Comparison of ENCODE assay signal across 8 cellular contexts in the genomic region with DNA sequence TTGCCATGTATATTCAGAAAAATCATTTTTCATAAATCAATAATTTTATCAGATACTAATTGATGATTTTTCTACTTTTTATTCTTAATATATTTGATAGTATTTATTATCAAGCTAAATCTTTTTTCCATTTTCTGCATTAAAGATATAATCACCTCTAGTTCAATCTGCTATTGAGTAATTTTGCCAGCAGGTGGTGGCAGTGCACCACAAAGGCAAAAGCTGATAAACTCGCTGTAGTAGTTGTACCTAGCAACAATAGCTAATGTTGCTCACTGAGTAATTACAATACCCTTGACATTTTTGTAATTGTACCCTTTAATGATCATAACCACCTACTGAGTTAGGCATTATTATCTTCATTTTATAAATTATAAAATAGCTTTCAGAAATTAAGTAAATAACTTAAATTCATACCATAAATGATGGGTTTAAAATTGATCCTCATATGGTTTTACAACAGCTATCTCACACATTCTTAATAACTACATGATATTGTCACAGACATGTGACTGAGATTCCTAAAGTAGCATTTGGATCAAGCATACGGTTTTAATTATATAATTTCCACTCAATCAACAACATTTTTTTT. TPM values are rescaled to one million over a fixed set of nuclear protein-coding genes. Genes with fewer than 3 reads are reported as not detected.
A peak's percentile ranks its signal among the peaks of the same experiment; 100 is the strongest.
DNase-seq lines count a peak whose midpoint lies in the region; ATAC-seq and TF ChIP-seq lines count a peak whose summit lies in the region.

No MANE protein-coding gene starts in this region.

- peak; percentile 96 for ATAC-seq in GM18867 (IDR thresholded peaks at IDR 0.05; ENCODE audit: unreplicated experiment)
- peak; percentile 94 for ATAC-seq in HG02981 (IDR thresholded peaks at IDR 0.05; ENCODE audit: unreplicated experiment)
- no peak for ATAC-seq in activated CD4-positive, CD25-positive, alpha-beta regulatory T cell treated with anti-CD3 and anti-CD28 coated beads, Interleukin-2, amount 50 U/mL, for 24 hours

- no peaks in the 10 kb centered on the region for H3K9me3 Mint-ChIP-seq in nephron progenitor cell

- H3K4me3 ChIP-seq in epithelial cell of proximal tubule (ENCODE audit: low read depth, low read length): no peak overlapping the region

- peaks cover 33% of the 10 kb centered on the region for H3K4me1 Mint-ChIP-seq in nephron progenitor cell

- peak; percentile 48 for DNase-seq in AG20443 (ENCODE audit: low spot score)
- DNase-seq in NCI-H2029 (lab: John Stamatoyannopoulos, UW): peak; percentile 45
- peak; percentile 41 for DNase-seq in UCSD-AML1 (lab: John Stamatoyannopoulos, UW; ENCODE audit: unreplicated experiment)
- peak; percentile 15 for DNase-seq in epithelial cell of proximal tubule (ENCODE audit: low read depth)
- peak; percentile 61 for DNase-seq in nephron progenitor cell

- H3K27me3 Mint-ChIP-seq in nephron progenitor cell (ENCODE audit: low read depth, poor library complexity): no peaks in the 10 kb centered on the region

- peak; percentile 85 for TF ChIP-seq CTCF in epithelial cell of proximal tubule (conservative IDR thresholded peaks at IDR 0.05; ENCODE audit: low read depth, low read length)
- TF ChIP-seq CTCF in nephron progenitor cell (IDR thresholded peaks at IDR 0.05): peak; percentile 95

- H3K4me3 Mint-ChIP-seq in nephron progenitor cell: no peak overlapping the region

- no peak overlapping the region for H3K27ac Mint-ChIP-seq in nephron progenitor cell

- no peaks in the 10 kb centered on the region for H3K36me3 Mint-ChIP-seq in nephron progenitor cell (ENCODE audit: low read depth)

RNA-seq across cellular contexts. Expression of a gene that starts 52.0 kb away (rescaled TPM):
- total RNA-seq in epithelial cell of proximal tubule: 0.06 and 0.51 TPM in 2 replicates

RNA-seq across cellular contexts. Expression of a gene that starts 54.2 kb away (rescaled TPM):
- total RNA-seq in epithelial cell of proximal tubule: 99.7 and 144 TPM in 2 replicates

Comparison
In these comparisons a context has a peak if more than half of its experiments do, and no peak if none do; other contexts are left out.
1. ATAC-seq: peak in GM18867 (single experiment) and HG02981 (single experiment); none in activated CD4-positive, CD25-positive, alpha-beta regulatory T cell treated with anti-CD3 and anti-CD28 coated beads, Interleukin-2, amount 50 U/mL, for 24 hours (0 of 2).
2. Peak in every context shown above with its lines, with median percentiles within 50 percentile points of each other: DNase-seq.